ENCODE assay signal across 19 cellular contexts in genomic region chr2:236363878-236364277, GRCh38.
"Had no signal": no experiment of that assay in that cellular context is flagged by ENCODE, and none has a peak within 500 bp of the region (broad histone marks: within the 10 kb centered on the region; RNA-seq: fewer than 3 reads in every experiment).

No MANE protein-coding gene starts in this region.

- H3K36me3 ChIP-seq: gastrocnemius medialis, neutrophil, suprapubic skin, tibial artery, upper lobe of left lung, uterus had no signal

- H3K27me3 ChIP-seq: upper lobe of left lung, uterus had no signal

- ATAC-seq: esophagus mucosa; gastrocnemius medialis; left colon; mucosa of descending colon; naive thymus-derived CD8-positive, alpha-beta T cell; stimulated activated naive CD8-positive, alpha-beta T cell treated with anti-CD3 and anti-CD28 coated beads, Interleukin-15, Interleukin-2, amounts not matched to agents 100 U/mL and 50 U/mL, for 24 hours had no signal

- H3K9me3 ChIP-seq: gastrocnemius medialis, mucosa of descending colon, neutrophil, suprapubic skin, tibial artery, upper lobe of left lung, uterus had no signal

- DNase-seq: cortex of kidney; dorsolateral prefrontal cortex; effector memory CD4-positive, alpha-beta T cell; gastrocnemius medialis; kidney; left colon; mammary epithelial cell; mucosa of descending colon; naive thymus-derived CD8-positive, alpha-beta T cell; posterior cingulate gyrus; small intestine; stimulated activated CD4-positive, alpha-beta T cell treated with anti-CD3 and anti-CD28 coated beads, Interleukin-2, amount 100 ng/mL, for 48 hours; stimulated activated naive CD8-positive, alpha-beta T cell treated with anti-CD3 and anti-CD28 coated beads, Interleukin-15, Interleukin-2, amounts not matched to agents 100 U/mL and 50 U/mL, for 24 hours; tibial artery; upper lobe of left lung; uterus had no signal

- H3K4me3 ChIP-seq: dorsolateral prefrontal cortex, gastrocnemius medialis, mucosa of descending colon, suprapubic skin, tibial artery, upper lobe of left lung, uterus had no signal

- H3K27ac ChIP-seq: dorsolateral prefrontal cortex, gastrocnemius medialis, neutrophil, suprapubic skin, tibial artery, upper lobe of left lung, uterus had no signal

- H3K4me1 ChIP-seq: gastrocnemius medialis, suprapubic skin, upper lobe of left lung, uterus had no signal
